ENCODE assay signal across 8 cellular contexts in genomic region chr9:72365525-72366256, GRCh38. TPM values are rescaled to one million over a fixed set of nuclear protein-coding genes. Genes with fewer than 3 reads are reported as not detected.
DNase-seq lines count a peak whose midpoint lies in the region; ATAC-seq and TF ChIP-seq lines count a peak whose summit lies in the region.

No MANE protein-coding gene starts in this region.

- peak; percentile 22 for DNase-seq in SKM-1 treated with dmso at 0.1 percent for 144 hours (lab: John Stamatoyannopoulos, UW; ENCODE audit: unreplicated experiment)
- DNase-seq in SKM-1 (lab: John Stamatoyannopoulos, UW; ENCODE audit: unreplicated experiment): no peak
- DNase-seq in NCI-H2196 treated with DMSO at 0.1 percent for 48 hours (lab: John Stamatoyannopoulos, UW; ENCODE audit: unreplicated experiment): peak; percentile 64
- peak; percentile 64 for DNase-seq in activated CD4-positive, alpha-beta T cell treated with anti-CD3 and anti-CD28 coated beads for 48 hours
- DNase-seq in colonic mucosa: peak; percentile 82
- DNase-seq in kidney glomerular epithelial cell (lab: John Stamatoyannopoulos, UW): peak; percentile 94
- DNase-seq in stimulated activated CD4-positive, alpha-beta T cell treated with anti-CD3 and anti-CD28 coated beads, Interleukin-15, amount 100 ng/mL, for 1 hour (ENCODE audit: low read depth in 1 of 2, low spot score in 1 of 2): peak; percentile 28 to 39

- H3K27ac ChIP-seq in colonic mucosa: peak overlapping the region; percentile 100

- peak; percentile 38 for ATAC-seq in HG03064 (IDR thresholded peaks at IDR 0.05; ENCODE audit: low read depth, unreplicated experiment)

- intact Hi-C loops in colonic mucosa (cut with DNase I): loop anchor here (5.0 kb wide), 1 partner anchor 227 kb away; no protein-coding TSS in a partner anchor

- H3K27me3 ChIP-seq in colonic mucosa: no peaks in the 10 kb centered on the region

- peak overlapping the region; percentile 79 for H3K4me3 ChIP-seq in colonic mucosa

- no peaks in the 10 kb centered on the region for H3K36me3 ChIP-seq in colonic mucosa

- TF ChIP-seq CTCF in colonic mucosa (IDR thresholded peaks at IDR 0.05): no peak

- no peaks in the 10 kb centered on the region for H3K9me3 ChIP-seq in colonic mucosa

- H3K9ac ChIP-seq in colonic mucosa (ENCODE audit: low read depth in 2 of 2, low read length in 2 of 2): peak overlapping the region; percentile 68 to 93

- peaks cover 6% of the 10 kb centered on the region for H3K4me1 ChIP-seq in colonic mucosa

RNA-seq across cellular contexts. Expression of gene ZFAND5, which starts 0.7 kb away (rescaled TPM):
- 100 to 1,000 TPM in 1 of 2 donors, 10 to 100 TPM in 1; 86.9 to 164 TPM for total RNA-seq in colonic mucosa
